Comparison of ENCODE assay signal across 8 cellular contexts in genomic region chr1:85463666-85464496, GRCh38. TPM values are rescaled to one million over a fixed set of nuclear protein-coding genes. Genes with fewer than 3 reads are reported as not detected.
DNase-seq lines count a peak whose midpoint lies in the region; ATAC-seq and TF ChIP-seq lines count a peak whose summit lies in the region.

No MANE protein-coding gene starts in this region.

- H3K4me1 ChIP-seq in SJCRH30 (peaks cover 11% of the 10 kb centered on the region; the same call in 1 of the 2 replicates), esophagus squamous epithelium (peaks cover 3 to 59% (median 15%) of the 10 kb centered on the region in 3 donors)

- H3K27me3 Mint-ChIP-seq in natural killer cell (ENCODE audit: low read depth in 2 of 2), result peaks cover 42 to 46% of the 10 kb centered on the region in 2 donors

- TF ChIP-seq POLR2A in esophagus squamous epithelium (IDR thresholded peaks at IDR 0.05) (no peak), GM18505 (IDR thresholded peaks at IDR 0.05; ENCODE audit: borderline replicate concordance, extremely low read depth, insufficient read depth, insufficient read length) (no peak)

- H3K9me3 ChIP-seq in SJCRH30 (replicated peaks), result no peaks in the 10 kb centered on the region
- H3K9me3 ChIP-seq in esophagus squamous epithelium, result no peaks in the 10 kb centered on the region

- peak; percentile 20 for DNase-seq in ACHN
- DNase-seq in SJCRH30, result peak in 1 of 2 experiments; percentile 6
- DNase-seq in esophagus squamous epithelium (lab: John Stamatoyannopoulos, UW), result no peak
- no peak for DNase-seq in natural killer cell
- no peak for DNase-seq in GM19240 (ENCODE audit: insufficient read length, low spot score)
- DNase-seq in amniotic stem cell (lab: John Stamatoyannopoulos, UW), result no peak

- H3K27ac ChIP-seq in SJCRH30, result peak overlapping the region; percentile 59
- H3K27ac ChIP-seq in esophagus squamous epithelium, result peak overlapping the region; percentile 66 to 87 (median 76)

- in situ Hi-C loops in ACHN (cut with HindIII; ENCODE audit: low pct_ligation_motif_present, low pct_unique_long_range_greater_than_20kb, low sequenced_read_pairs), result no loop called here

- H3K36me3 ChIP-seq in SJCRH30, result no peaks in the 10 kb centered on the region
- H3K36me3 ChIP-seq in esophagus squamous epithelium, result no peaks in the 10 kb centered on the region

- no peaks in the 10 kb centered on the region for H3K4me1 Mint-ChIP-seq in natural killer cell

- intact Hi-C loops in esophagus squamous epithelium (cut with DNase I), result no loop called here
- intact Hi-C loops in natural killer cell (cut with micrococcal nuclease), result no loop called here

- peak overlapping the region; percentile 90 for H3K4me3 ChIP-seq in SJCRH30
- peak overlapping the region; percentile 68 to 89 (median 73) for H3K4me3 ChIP-seq in esophagus squamous epithelium

- no peaks in the 10 kb centered on the region for H3K27me3 ChIP-seq in SJCRH30
- peaks cover 0 to 14% (median 0%) of the 10 kb centered on the region in 4 donors for H3K27me3 ChIP-seq in esophagus squamous epithelium

- peaks cover 6% of the 10 kb centered on the region for H3K36me3 Mint-ChIP-seq in natural killer cell

- H3K4me3 Mint-ChIP-seq in natural killer cell, result peak overlapping the region; percentile 17

- H3K9me3 Mint-ChIP-seq in natural killer cell, result peaks cover 0 to 2% of the 10 kb centered on the region in 2 donors

- H3K27ac Mint-ChIP-seq in natural killer cell, result no peak overlapping the region

- 19 to 21% methylated on average over 5 to 7 of the region's 26 CpGs for WGBS in esophagus squamous epithelium, 2 donors

- ATAC-seq in GM19395 (IDR thresholded peaks at IDR 0.05; ENCODE audit: unreplicated experiment), result peak; percentile 2
- no peak for ATAC-seq in natural killer cell
- no peak for ATAC-seq in GM18505 (IDR thresholded peaks at IDR 0.05; ENCODE audit: unreplicated experiment)

- TF ChIP-seq CTCF in esophagus squamous epithelium (IDR thresholded peaks at IDR 0.05) (no peak), natural killer cell (IDR thresholded peaks at IDR 0.05) (no peak)

RNA-seq across cellular contexts. Expression of gene DDAH1, which starts 1.1 kb away (rescaled TPM):
- 80.3 and 80.9 TPM in 2 replicates for total RNA-seq in SJCRH30 (2014; rRNA removed; shearing (Covaris generic))
- total RNA-seq in esophagus squamous epithelium (10 to 100 TPM in 2 of 4 donors, 1 to 10 TPM in 2; 6.1 to 13.8 (median 11.5) TPM), natural killer cell (under 1 TPM in 2 of 3 donors, not detected in 1; 0.07 to 0.20 TPM)

Comparison
In these comparisons a context has a peak if more than half of its experiments do, and no peak if none do; other contexts are left out.
1. RNA of gene DDAH1, which starts 1.1 kb away (total RNA-seq): 80.3 to 80.9 TPM in SJCRH30 and 6.1 to 13.8 TPM in esophagus squamous epithelium; 0.07 to 0.20 TPM in natural killer cell; every median in the first group is over 4 times any median in the second.